9 cellular contexts compared by ENCODE assay signal in the genomic region with DNA sequence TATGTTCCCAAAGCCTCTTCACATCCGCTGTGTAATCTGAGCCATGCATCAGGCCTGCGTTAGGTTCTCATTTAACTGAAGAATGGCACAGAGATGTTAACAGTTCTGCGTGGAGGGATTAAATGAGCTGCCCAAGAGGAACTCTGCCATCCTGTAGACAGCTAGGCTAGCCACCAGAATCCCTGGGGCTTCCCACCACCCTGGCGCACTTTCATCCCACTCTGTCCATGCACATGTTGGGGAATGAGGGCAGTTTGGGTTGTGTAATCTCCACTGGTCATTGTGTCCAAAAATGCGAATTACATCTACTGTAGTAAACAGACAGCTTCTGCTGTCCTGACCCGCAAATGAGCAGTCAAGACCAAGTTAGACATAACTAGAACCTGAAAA. TPM values are rescaled to one million over a fixed set of nuclear protein-coding genes. Genes with fewer than 3 reads are reported as not detected.
DNase-seq lines count a peak whose midpoint lies in the region; ATAC-seq, FAIRE-seq and TF ChIP-seq lines count a peak whose summit lies in the region.
"Had no signal": no experiment of that assay in that cellular context is flagged by ENCODE, and none has a peak within 500 bp of the region (broad histone marks: within the 10 kb centered on the region; RNA-seq: fewer than 3 reads in every experiment).

No MANE protein-coding gene starts in this region.

- no peak for ATAC-seq in pancreas

- no peaks in the 10 kb centered on the region for H3K9me3 ChIP-seq in pancreas

- DNase-seq in DMS 273 (lab: John Stamatoyannopoulos, UW; ENCODE audit: unreplicated experiment) (peak; percentile 62), DMS 273 treated with DMSO at 0.1 percent for 48 hours (lab: John Stamatoyannopoulos, UW) (no peak), ecto neural progenitor cell (ENCODE audit: low spot score) (peak; percentile 46), pancreas (no peak), erythroblast (lab: John Stamatoyannopoulos, UW) (no peak), lower leg skin (ENCODE audit: low spot score in 2 of 2) (no peak), LoVo (ENCODE audit: low spot score) (no peak)
- DNase-seq: left colon had no signal

- H4K20me1 ChIP-seq in KMS-11 (ENCODE audit: insufficient read depth): no peaks in the 10 kb centered on the region

- no peak for TF ChIP-seq POLR2A in erythroblast (IDR thresholded peaks at IDR 0.05; ENCODE audit: low read length)
- no peak for TF ChIP-seq POLR2A in lower leg skin (IDR thresholded peaks at IDR 0.05)

- H3K27me3 ChIP-seq in KMS-11 (ENCODE audit: insufficient read depth, low read depth) (no peaks in the 10 kb centered on the region), pancreas (no peaks in the 10 kb centered on the region)

- H3K36me3 ChIP-seq in KMS-11 (ENCODE audit: insufficient read depth) (no peaks in the 10 kb centered on the region), pancreas (no peaks in the 10 kb centered on the region)

- peak overlapping the region; percentile 83; the same call in 1 of the 2 replicates for H2AFZ ChIP-seq in KMS-11 (ENCODE audit: low read depth)

- peaks cover 27% of the 10 kb centered on the region for H3K4me1 ChIP-seq in KMS-11 (ENCODE audit: low read depth, poor library complexity, severe bottlenecking)
- H3K4me1 ChIP-seq in pancreas: peaks cover 19 to 40% (median 21%) of the 10 kb centered on the region in 3 donors

- TF ChIP-seq CTCF in KMS-11 (conservative IDR thresholded peaks at IDR 0.05; ENCODE audit: low read depth, low read length): no peak
- no peak for TF ChIP-seq CTCF in pancreas (IDR thresholded peaks at IDR 0.05)
- no peak for TF ChIP-seq CTCF in lower leg skin (IDR thresholded peaks at IDR 0.05)

- peaks cover 34% of the 10 kb centered on the region for H3K79me2 ChIP-seq in KMS-11 (ENCODE audit: insufficient read depth, low read depth)

- H3K4me3 ChIP-seq in KMS-11 (IDR thresholded peaks at IDR 0.05; ENCODE audit: insufficient read depth, low read depth, low read length): no peak overlapping the region
- no peak overlapping the region for H3K4me3 ChIP-seq in pancreas
- no peak overlapping the region for H3K4me3 ChIP-seq in lower leg skin (ENCODE audit: low read depth, poor library complexity, severe bottlenecking)

- intact Hi-C loops in pancreas (cut with DNase I): no loop called here
- intact Hi-C loops in lower leg skin (cut with DNase I; ENCODE audit: low total_unique reads): no loop called here

- H3K4me2 ChIP-seq in KMS-11: peak overlapping the region; percentile 82; the same call in 1 of the 2 replicates

- 80 to 81% methylated on average over 6 of the region's 6 CpGs for WGBS in pancreas, 2 donors
- WGBS in lower leg skin, 2 donors: 77% methylated on average over 6 of the region's 6 CpGs

- H3K27ac ChIP-seq in KMS-11 (no peak overlapping the region), pancreas (peak overlapping the region in 3 of 4 donors; percentile 94 to 98 (median 97))

- no peak overlapping the region for H3K9ac ChIP-seq in KMS-11

- FAIRE-seq in pancreas (lab: Jason Lieb, UNC): no peak

RNA-seq across cellular contexts. Expression of a gene that starts 1.0 kb away (rescaled TPM):
- 10 to 100 TPM; 69.4 to 93.2 (median 72.9) TPM for total RNA-seq in pancreas
- 10 to 100 TPM; 30.6 to 40.2 TPM for polyA plus RNA-seq in pancreas
- total RNA-seq in lower leg skin: 100 to 1,000 TPM in 2 of 4 donors, 10 to 100 TPM in 2; 64.7 to 113 (median 92.5) TPM

RNA-seq across cellular contexts. Expression of a gene that starts 58.7 kb away (rescaled TPM):
- total RNA-seq in pancreas (10 to 100 TPM in 3 of 6 donors, 1 to 10 TPM in 3; 4.7 to 14.0 (median 9.2) TPM), lower leg skin (10 to 100 TPM; 20.3 to 33.5 (median 23.0) TPM)
- polyA plus RNA-seq in pancreas: 1 to 10 TPM; 3.7 to 6.0 TPM

Comparison
In these comparisons a context has a peak if more than half of its experiments do, and no peak if none do; other contexts are left out.
1. DNase-seq: peak in DMS 273 (single experiment) and ecto neural progenitor cell (single experiment); none in DMS 273 treated with DMSO at 0.1 percent for 48 hours (single experiment), pancreas (0 of 6), erythroblast (0 of 2), lower leg skin (0 of 2) and LoVo (single experiment).